Comparison of ENCODE assay signal across 10 cellular contexts in the genomic region with DNA sequence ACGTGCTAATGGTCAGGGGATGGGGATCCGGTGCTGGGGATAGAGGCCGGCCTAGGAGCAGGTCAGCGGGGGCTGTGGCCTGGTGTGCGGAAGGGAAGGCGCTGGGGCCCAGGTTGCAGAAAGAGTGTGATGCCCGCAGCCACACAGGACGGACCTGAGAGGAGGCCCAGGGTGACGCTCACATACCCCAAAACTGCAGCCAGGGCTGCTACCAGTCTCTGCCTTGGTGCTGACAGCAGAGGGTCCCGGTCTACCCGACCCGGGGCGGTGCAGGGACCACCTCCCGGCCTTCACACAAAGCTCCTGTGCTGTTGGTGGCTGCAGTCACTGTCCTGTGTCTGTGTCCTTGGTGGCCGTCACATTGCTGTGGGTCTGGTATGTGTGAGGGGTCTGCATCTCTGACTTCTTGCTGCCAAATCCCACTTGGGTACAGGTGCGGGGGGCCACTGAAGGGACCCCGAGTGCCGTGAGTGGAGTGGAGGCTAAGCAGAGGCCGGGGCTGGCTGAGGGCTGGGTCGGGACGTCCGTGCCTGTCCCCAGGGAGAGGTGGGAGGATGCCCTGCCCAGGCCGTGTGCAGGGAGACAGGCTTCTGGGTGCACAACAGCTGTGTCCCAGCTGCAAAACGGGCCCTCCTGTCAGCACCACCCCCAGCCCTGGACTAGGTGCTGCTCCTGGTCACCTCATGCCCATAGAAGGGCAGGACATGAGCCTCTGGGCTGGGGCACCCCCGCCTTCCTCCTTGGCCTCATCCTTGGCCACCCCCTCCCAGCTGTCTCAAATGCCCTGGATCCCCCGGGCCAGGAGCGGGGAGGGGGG. TPM values are rescaled to one million over a fixed set of nuclear protein-coding genes. Genes with fewer than 3 reads are reported as not detected.
DNase-seq lines count a peak whose midpoint lies in the region; ATAC-seq and TF ChIP-seq lines count a peak whose summit lies in the region.
"Had no signal": no experiment of that assay in that cellular context is flagged by ENCODE, and none has a peak within 500 bp of the region (broad histone marks: within the 10 kb centered on the region; RNA-seq: fewer than 3 reads in every experiment).

No MANE protein-coding gene starts in this region.

- peak overlapping the region; percentile 88 for H3K27ac ChIP-seq in lower lobe of right lung
- H3K27ac ChIP-seq: hepatocyte had no signal

- H3K9me3 ChIP-seq in lower lobe of right lung = no peaks in the 10 kb centered on the region

- H3K36me3 ChIP-seq in lower lobe of right lung = no peaks in the 10 kb centered on the region

- peaks cover 20% of the 10 kb centered on the region for H3K4me1 ChIP-seq in lower lobe of right lung

- intact Hi-C loops in lower lobe of right lung (cut with DNase I) = no loop called here

- peak overlapping the region; percentile 58 for H3K4me3 ChIP-seq in lower lobe of right lung
- H3K4me3 ChIP-seq: hepatocyte had no signal

- no peaks in the 10 kb centered on the region for H3K27me3 ChIP-seq in lower lobe of right lung (ENCODE audit: low read depth)
- H3K27me3 ChIP-seq: hepatocyte had no signal

- ATAC-seq in GM19463 (IDR thresholded peaks at IDR 0.05; ENCODE audit: unreplicated experiment) (peak; percentile 27), HG03439 (IDR thresholded peaks at IDR 0.05; ENCODE audit: unreplicated experiment) (peak; percentile 18), lower lobe of right lung (no peak)

- peak; percentile 73 for DNase-seq in GM10266 (ENCODE audit: extremely low spot score)
- DNase-seq in lower lobe of right lung = no peak
- DNase-seq in COLO829 (ENCODE audit: low spot score) = no peak
- DNase-seq in inferior parietal cortex (ENCODE audit: extremely low spot score) = no peak
- no peak for DNase-seq in Ammon's horn (ENCODE audit: low spot score)
- DNase-seq in anterior cingulate cortex (lab: John Stamatoyannopoulos, UW) = no peak
- DNase-seq: NCI-H748 treated with DMSO at 0.1 percent for 48 hours had no signal

- TF ChIP-seq CTCF in GM10266 (IDR thresholded peaks at IDR 0.05; ENCODE audit: control insufficient read depth, insufficient read depth, low read depth, missing control alignments) (no peak), lower lobe of right lung (IDR thresholded peaks at IDR 0.05) (no peak)

RNA-seq across cellular contexts. Expression of gene LSP1, which starts 1.5 kb away (rescaled TPM):
- total RNA-seq in lower lobe of right lung = 90.4 TPM

RNA-seq across cellular contexts. Expression of gene TNNI2, which starts 15.6 kb away (rescaled TPM):
- 17.7 TPM for total RNA-seq in lower lobe of right lung

RNA-seq across cellular contexts. Expression of gene SYT8, which starts 19.6 kb away (rescaled TPM):
- total RNA-seq in lower lobe of right lung = 18.5 TPM

RNA-seq across cellular contexts. Expression of gene PRR33, which starts 37.4 kb away (rescaled TPM):
- total RNA-seq in lower lobe of right lung = not detected
- total RNA-seq: hepatocyte had no signal

Comparison
In these comparisons a context has a peak if more than half of its experiments do, and no peak if none do; other contexts are left out.
1. ATAC-seq: peak in GM19463 (single experiment) and HG03439 (single experiment); none in lower lobe of right lung (0 of 2).